In genomic region chr3:153232737-153233330, GRCh38 we compare ENCODE assay signal across 1 cellular context.
TF ChIP-seq lines count a peak whose summit lies in the region.

No MANE protein-coding gene starts in this region.

TF ChIP-seq in SK-N-SH treated with all-trans-retinoic acid at 6 μM for 48 hours, 23 proteins besides CTCF, POLR2A, EP300 and RAD21 (continued from another document):
- TF ChIP-seq TSHZ2 (CRISPR knock-in tag; IDR thresholded peaks at IDR 0.05): no peak
- TF ChIP-seq CREB5 (CRISPR knock-in tag; IDR thresholded peaks at IDR 0.05; ENCODE audit: low read depth): no peak
